Comparison of ENCODE assay signal across 8 cellular contexts in genomic region chr7:100148559-100149328, GRCh38. TPM values are rescaled to one million over a fixed set of nuclear protein-coding genes. Genes with fewer than 3 reads are reported as not detected.
DNase-seq lines count a peak whose midpoint lies in the region; ATAC-seq, FAIRE-seq and TF ChIP-seq lines count a peak whose summit lies in the region.

Gene LAMTOR4, plus strand, starts transcription at chr7:100148918. Its CDS starts 55 bp downstream, at chr7:100148973.

- ATAC-seq in HG02763 (IDR thresholded peaks at IDR 0.05; ENCODE audit: unreplicated experiment) (peak; percentile 99), Right ventricle myocardium inferior (peak; percentile 100), pancreas (peak; percentile 97 to 98 (median 98))
- peak; percentile 98 for ATAC-seq in activated naive CD8-positive, alpha-beta T cell treated with anti-CD3 and anti-CD28 coated beads, Interleukin-2, amount 50 U/mL, for 24 hours

- H3K36me3 ChIP-seq in pancreas (no peaks in the 10 kb centered on the region), tibial artery (peaks cover 0 to 20% (median 6%) of the 10 kb centered on the region in 3 donors)

- peaks cover 0 to 6% (median 0%) of the 10 kb centered on the region in 3 donors for H3K4me1 ChIP-seq in pancreas
- peaks cover 4 to 17% (median 13%) of the 10 kb centered on the region in 4 donors for H3K4me1 ChIP-seq in tibial artery

- peak within 1 kb of the TSS; percentile 97 for H3K4me3 Mint-ChIP-seq in activated naive CD8-positive, alpha-beta T cell treated with anti-CD3 and anti-CD28 coated beads, Interleukin-2, amount 50 U/mL, for 24 hours

- WGBS in pancreas, 2 donors = 0% methylated on average over 45 to 46 of the region's 46 CpGs

- intact Hi-C loops in Right ventricle myocardium inferior (cut with DNase I) = loop anchor here (10.0 kb wide), 1 partner anchor 196 kb away; no protein-coding TSS in a partner anchor
- intact Hi-C loops in pancreas (cut with DNase I) = loop anchor here in 1 of 3 donors (10.0 kb wide), 1 partner anchor 66 kb away; the partner anchor contains the start of gene PVRIG
- intact Hi-C loops in tibial artery (cut with DNase I; ENCODE audit: low total_unique reads) = loop anchor here (10.0 kb wide), 1 partner anchor 234 kb away; the partner anchor contains the start of gene TRIM4

- H3K9me3 ChIP-seq in pancreas (no peaks in the 10 kb centered on the region), tibial artery (no peaks in the 10 kb centered on the region)

- peaks cover 35% of the 10 kb centered on the region for H3K4me1 Mint-ChIP-seq in activated naive CD8-positive, alpha-beta T cell treated with anti-CD3 and anti-CD28 coated beads, Interleukin-2, amount 50 U/mL, for 24 hours

- H3K27ac ChIP-seq in pancreas = peak within 1 kb of the TSS; percentile 26 to 76 (median 60)
- peak within 1 kb of the TSS; percentile 89 to 91 for H3K27ac ChIP-seq in tibial artery

- H3K9me3 Mint-ChIP-seq in activated naive CD8-positive, alpha-beta T cell treated with anti-CD3 and anti-CD28 coated beads, Interleukin-2, amount 50 U/mL, for 24 hours = no peaks in the 10 kb centered on the region

- peaks cover 1% of the 10 kb centered on the region for H3K27me3 Mint-ChIP-seq in activated naive CD8-positive, alpha-beta T cell treated with anti-CD3 and anti-CD28 coated beads, Interleukin-2, amount 50 U/mL, for 24 hours

- H3K36me3 Mint-ChIP-seq in activated naive CD8-positive, alpha-beta T cell treated with anti-CD3 and anti-CD28 coated beads, Interleukin-2, amount 50 U/mL, for 24 hours (ENCODE audit: low read depth) = peaks cover 19% of the 10 kb centered on the region

- peak within 1 kb of the TSS; percentile 96 for H3K27ac Mint-ChIP-seq in activated naive CD8-positive, alpha-beta T cell treated with anti-CD3 and anti-CD28 coated beads, Interleukin-2, amount 50 U/mL, for 24 hours

- H3K27me3 ChIP-seq in pancreas (no peaks in the 10 kb centered on the region), tibial artery (no peaks in the 10 kb centered on the region)

- peak; percentile 92 for FAIRE-seq in pancreas (lab: Jason Lieb, UNC)

- DNase-seq in NCI-H1417 treated with DMSO at 0.1 percent for 48 hours (lab: John Stamatoyannopoulos, UW) (peak; percentile 95), SW480 (ENCODE audit: low spot score) (peak; percentile 100), Right ventricle myocardium inferior (ENCODE audit: missing footprints) (peak; percentile 99), pancreas (peak; percentile 92 to 100 (median 99)), tibial artery (peak; percentile 100)
- peak; percentile 96 for DNase-seq in activated naive CD8-positive, alpha-beta T cell treated with anti-CD3 and anti-CD28 coated beads, Interleukin-2, amount 50 U/mL, for 24 hours

- H3K4me3 ChIP-seq in pancreas = peak within 1 kb of the TSS; percentile 55 to 79 (median 76)
- peak within 1 kb of the TSS; percentile 88 to 91 for H3K4me3 ChIP-seq in tibial artery

- TF ChIP-seq CTCF in GM12873 (IDR thresholded peaks at IDR 0.05; ENCODE audit: insufficient read depth, low read depth, low read length, missing control alignments) (peak; percentile 17), pancreas (IDR thresholded peaks at IDR 0.05) (no peak), tibial artery (IDR thresholded peaks at IDR 0.05) (peak in 1 of 2 experiments; percentile 15)

RNA-seq across cellular contexts. Expression of gene LAMTOR4, which starts in this region (rescaled TPM):
- 99.4 TPM for total RNA-seq in Right ventricle myocardium inferior
- 10 to 100 TPM; 43.8 to 57.3 (median 51.8) TPM for total RNA-seq in pancreas
- 100 to 1,000 TPM; 147 to 209 TPM for polyA plus RNA-seq in pancreas

Comparison
In these comparisons a context has a peak if more than half of its experiments do, and no peak if none do; other contexts are left out.
1. Peak in every context shown above with its lines: DNase-seq, ATAC-seq, H3K4me3 ChIP-seq and H3K27ac ChIP-seq.